39 cellular contexts compared by ENCODE assay signal in genomic region chr6:145525038-145525437, GRCh38.
"Had no signal": no experiment of that assay in that cellular context is flagged by ENCODE, and none has a peak within 500 bp of the region (broad histone marks: within the 10 kb centered on the region; RNA-seq: fewer than 3 reads in every experiment).

No MANE protein-coding gene starts in this region.

- H3K4me1 Mint-ChIP-seq: activated naive CD4-positive, alpha-beta T cell treated with anti-CD3 and anti-CD28 coated beads, Interleukin-2, amount 10 ng/mL, durations not matched to agents 7 days and 5 days; activated naive CD4-positive, alpha-beta T cell treated with anti-CD3 and anti-CD28 coated beads, Interleukin-2, amount 50 U/mL, for 24 hours; activated naive CD8-positive, alpha-beta T cell treated with anti-CD3 and anti-CD28 coated beads for 36 hours; activated naive CD8-positive, alpha-beta T cell treated with anti-CD3 and anti-CD28 coated beads, Interleukin-2, amount 10 ng/mL, durations not matched to agents 7 days and 5 days; activated naive CD8-positive, alpha-beta T cell treated with anti-CD3 and anti-CD28 coated beads, Interleukin-2, amount 50 U/mL, for 24 hours; activated T-helper 17 cell treated with anti-CD3 and anti-CD28 coated beads, Interleukin-2, amount 50 U/mL, for 72 hours; brain; central memory CD8-positive, alpha-beta T cell had no signal

- H3K36me3 Mint-ChIP-seq: activated naive CD4-positive, alpha-beta T cell treated with anti-CD3 and anti-CD28 coated beads, Interleukin-2, amount 10 ng/mL, durations not matched to agents 7 days and 5 days; activated naive CD4-positive, alpha-beta T cell treated with anti-CD3 and anti-CD28 coated beads, Interleukin-2, amount 50 U/mL, for 24 hours; activated naive CD4-positive, alpha-beta T cell treated with anti-CD3 and anti-CD28 coated beads, Interleukin-2, amount 50 U/mL, for 72 hours; activated naive CD8-positive, alpha-beta T cell; activated naive CD8-positive, alpha-beta T cell treated with anti-CD3 and anti-CD28 coated beads for 36 hours; activated naive CD8-positive, alpha-beta T cell treated with anti-CD3 and anti-CD28 coated beads, Interleukin-2, amount 10 ng/mL, durations not matched to agents 7 days and 5 days; brain had no signal

- H3K9me3 Mint-ChIP-seq: activated naive CD4-positive, alpha-beta T cell treated with anti-CD3 and anti-CD28 coated beads for 36 hours; activated naive CD4-positive, alpha-beta T cell treated with anti-CD3 and anti-CD28 coated beads, Interleukin-2, amount 50 U/mL, for 24 hours; activated naive CD8-positive, alpha-beta T cell treated with anti-CD3 and anti-CD28 coated beads, Interleukin-2, amount 10 ng/mL, durations not matched to agents 7 days and 5 days had no signal

- H3K27ac Mint-ChIP-seq: activated naive CD4-positive, alpha-beta T cell treated with anti-CD3 and anti-CD28 coated beads for 36 hours; activated naive CD4-positive, alpha-beta T cell treated with anti-CD3 and anti-CD28 coated beads, Interleukin-2, amount 10 ng/mL, durations not matched to agents 7 days and 5 days; activated naive CD4-positive, alpha-beta T cell treated with anti-CD3 and anti-CD28 coated beads, Interleukin-2, amount 50 U/mL, for 24 hours; activated naive CD4-positive, alpha-beta T cell treated with anti-CD3 and anti-CD28 coated beads, Interleukin-2, amount 50 U/mL, for 72 hours; activated naive CD8-positive, alpha-beta T cell; activated naive CD8-positive, alpha-beta T cell treated with anti-CD3 and anti-CD28 coated beads for 36 hours; activated naive CD8-positive, alpha-beta T cell treated with anti-CD3 and anti-CD28 coated beads, Interleukin-2, amount 10 ng/mL, durations not matched to agents 7 days and 5 days; activated naive CD8-positive, alpha-beta T cell treated with anti-CD3 and anti-CD28 coated beads, Interleukin-2, amount 50 U/mL, for 24 hours; activated T-cell treated with anti-CD3 and anti-CD28 coated beads, Interleukin-2, amount 50 U/mL, for 24 hours; activated T-cell treated with anti-CD3 and anti-CD28 coated beads, Interleukin-2, amount 50 U/mL, for 72 hours; activated T-helper 1 cell treated with anti-CD3 and anti-CD28 coated beads, Interleukin-12 subunit alpha, Interleukin-12 subunit beta, Interleukin-2, Interleukin-4 antibody, amounts not matched to agents 30 ng/mL and 10 ng/mL and 1 ng/mL, durations not matched to agents 14 hours and 24 hours and 36 hours; activated T-helper 17 cell treated with anti-CD3 and anti-CD28 coated beads, Interleukin-2, amount 50 U/mL, for 72 hours; activated T-helper 2 cell treated with anti-CD3 and anti-CD28 coated beads, Interferon-gamma antibody, Interleukin-2, Interleukin-4, amounts not matched to agents 10 μg/mL and 5 μg/mL and 100 μg/mL, durations not matched to agents 14 hours and 24 hours and 36 hours; brain had no signal

- H3K4me3 Mint-ChIP-seq: activated naive CD4-positive, alpha-beta T cell treated with anti-CD3 and anti-CD28 coated beads for 36 hours; activated naive CD4-positive, alpha-beta T cell treated with anti-CD3 and anti-CD28 coated beads, Interleukin-2, amount 10 ng/mL, durations not matched to agents 7 days and 5 days; activated naive CD4-positive, alpha-beta T cell treated with anti-CD3 and anti-CD28 coated beads, Interleukin-2, amount 50 U/mL, for 24 hours; activated naive CD8-positive, alpha-beta T cell; activated naive CD8-positive, alpha-beta T cell treated with anti-CD3 and anti-CD28 coated beads for 36 hours; activated naive CD8-positive, alpha-beta T cell treated with anti-CD3 and anti-CD28 coated beads, Interleukin-2, amount 10 ng/mL, durations not matched to agents 7 days and 5 days; activated naive CD8-positive, alpha-beta T cell treated with anti-CD3 and anti-CD28 coated beads, Interleukin-2, amount 50 U/mL, for 24 hours; activated T-cell treated with anti-CD3 and anti-CD28 coated beads, Interleukin-2, amount 50 U/mL, for 24 hours; activated T-cell treated with anti-CD3 and anti-CD28 coated beads, Interleukin-2, amount 50 U/mL, for 4 hours; activated T-cell treated with anti-CD3 and anti-CD28 coated beads, Interleukin-2, amount 50 U/mL, for 72 hours; activated T-helper 1 cell treated with anti-CD3 and anti-CD28 coated beads, Interleukin-12 subunit alpha, Interleukin-12 subunit beta, Interleukin-2, Interleukin-4 antibody, amounts not matched to agents 30 ng/mL and 10 ng/mL and 1 ng/mL, durations not matched to agents 14 hours and 24 hours and 36 hours; activated T-helper 17 cell treated with anti-CD3 and anti-CD28 coated beads, Interleukin-2, amount 50 U/mL, for 72 hours; brain; central memory CD8-positive, alpha-beta T cell had no signal

- H3K4me3 ChIP-seq: adrenal gland, ascending aorta, body of pancreas, breast epithelium, cardiac muscle cell had no signal

- H3K4me1 ChIP-seq: adrenal gland, ascending aorta, body of pancreas, breast epithelium had no signal

- H3K27me3 Mint-ChIP-seq: activated naive CD4-positive, alpha-beta T cell treated with anti-CD3 and anti-CD28 coated beads, Interleukin-2, amount 10 ng/mL, durations not matched to agents 7 days and 5 days; activated naive CD8-positive, alpha-beta T cell treated with anti-CD3 and anti-CD28 coated beads, Interleukin-2, amount 10 ng/mL, durations not matched to agents 7 days and 5 days; central memory CD8-positive, alpha-beta T cell had no signal

- H3K9me3 ChIP-seq: adrenal gland, ascending aorta, body of pancreas, breast epithelium had no signal

- H3K27ac ChIP-seq: adrenal gland, ascending aorta, body of pancreas, brain microvascular endothelial cell, breast epithelium, cardiac muscle cell had no signal

- DNase-seq: activated effector memory CD4-positive, alpha-beta T cell treated with anti-CD3 and anti-CD28 coated beads, Interleukin-2, amount 50 U/mL, for 16 hours; activated effector memory CD4-positive, alpha-beta T cell treated with Interleukin-2 at 50 U/mL for 16 hours; activated gamma-delta T cell; activated gamma-delta T cell treated with Interleukin-2 at 50 U/mL for 16 hours; activated naive CD4-positive, alpha-beta T cell; activated naive CD4-positive, alpha-beta T cell treated with anti-CD3 and anti-CD28 coated beads for 36 hours; activated naive CD4-positive, alpha-beta T cell treated with anti-CD3 and anti-CD28 coated beads, Interleukin-2, amount 10 ng/mL, durations not matched to agents 7 days and 5 days; activated naive CD4-positive, alpha-beta T cell treated with anti-CD3 and anti-CD28 coated beads, Interleukin-2, amount 50 U/mL, for 16 hours; activated naive CD4-positive, alpha-beta T cell treated with Interleukin-2 at 50 U/mL for 16 hours; activated naive CD8-positive, alpha-beta T cell treated with anti-CD3 and anti-CD28 coated beads for 36 hours; activated naive CD8-positive, alpha-beta T cell treated with anti-CD3 and anti-CD28 coated beads, Interleukin-2, amount 10 ng/mL, durations not matched to agents 7 days and 5 days; activated naive CD8-positive, alpha-beta T cell treated with anti-CD3 and anti-CD28 coated beads, Interleukin-2, amount 50 U/mL, for 24 hours; activated T-cell treated with anti-CD3 and anti-CD28 coated beads, Interleukin-2, amount 50 U/mL, for 24 hours; activated T-cell treated with anti-CD3 and anti-CD28 coated beads, Interleukin-2, amount 50 U/mL, for 4 hours; activated T-cell treated with anti-CD3 and anti-CD28 coated beads, Interleukin-2, amount 50 U/mL, for 48 hours; activated T-cell treated with anti-CD3 and anti-CD28 coated beads, Interleukin-2, amount 50 U/mL, for 72 hours; adrenal gland; amniotic stem cell; amygdala; anterior cingulate cortex; aorta; body of pancreas; brain microvascular endothelial cell; caudate nucleus; central memory CD4-positive, alpha-beta T cell; cerebellar nuclear complex had no signal

- ATAC-seq: activated naive CD4-positive, alpha-beta T cell treated with anti-CD3 and anti-CD28 coated beads, Interleukin-2, amount 50 U/mL, for 72 hours; activated naive CD8-positive, alpha-beta T cell treated with anti-CD3 and anti-CD28 coated beads, Interleukin-2, amount 50 U/mL, for 24 hours; activated T-cell treated with anti-CD3 and anti-CD28 coated beads, Interleukin-2, amount 50 U/mL, for 4 hours; activated T-cell treated with anti-CD3 and anti-CD28 coated beads, Interleukin-2, amount 50 U/mL, for 72 hours; activated T-helper 17 cell treated with anti-CD3 and anti-CD28 coated beads, Interleukin-2, amount 50 U/mL, for 72 hours; body of pancreas had no signal

- FAIRE-seq: astrocyte, bronchial epithelial cell had no signal

- H3K36me3 ChIP-seq: adrenal gland, ascending aorta, brain microvascular endothelial cell, breast epithelium, cardiac muscle cell had no signal
